7 cellular contexts compared by ENCODE assay signal in the genomic region with DNA sequence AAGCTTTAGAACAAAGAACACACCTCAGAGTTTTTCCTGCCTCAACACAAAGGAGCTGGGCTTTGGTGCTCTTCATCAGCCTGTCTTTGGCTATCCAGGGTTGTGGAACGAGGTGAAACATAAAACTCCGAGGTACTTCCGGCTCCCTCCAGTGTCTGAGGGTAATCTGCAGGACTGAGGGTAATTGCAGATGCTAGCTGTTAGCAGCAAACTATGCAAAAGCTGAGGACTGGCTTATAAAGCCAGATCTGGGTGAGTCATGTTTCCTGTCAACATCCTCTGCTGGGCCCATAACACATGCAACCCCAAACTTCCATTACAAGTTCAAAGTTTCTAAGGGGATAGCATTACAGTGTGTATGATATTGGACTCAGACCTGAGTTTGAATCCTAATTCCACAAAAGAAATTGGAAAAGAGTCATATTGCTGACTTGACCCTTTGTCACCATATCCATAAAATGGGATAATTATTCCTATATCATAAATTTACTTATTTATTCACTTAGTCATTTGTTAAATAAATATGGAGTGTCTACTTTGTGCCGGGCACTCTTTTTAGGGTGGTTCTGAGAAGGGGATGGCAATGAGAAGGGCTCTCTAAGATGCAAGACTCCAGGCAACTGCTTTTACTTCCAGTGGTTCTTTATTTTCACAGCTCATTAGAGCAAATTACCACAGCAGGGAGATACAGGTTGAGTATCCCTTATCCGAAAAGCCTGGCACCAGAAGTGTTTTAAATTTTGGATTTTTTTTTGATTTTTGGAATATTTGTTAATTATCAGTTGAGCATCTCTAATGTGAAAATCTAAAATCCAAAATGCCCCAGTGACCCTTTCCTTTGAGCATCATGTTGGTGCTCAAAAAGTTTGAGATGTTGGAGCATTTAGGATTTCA. TPM values are rescaled to one million over a fixed set of nuclear protein-coding genes. Genes with fewer than 3 reads are reported as not detected.
DNase-seq lines count a peak whose midpoint lies in the region; ATAC-seq and TF ChIP-seq lines count a peak whose summit lies in the region.

No MANE protein-coding gene starts in this region.

- in situ Hi-C loops in HAP-1 (cut with MboI; ENCODE audit: low sequenced_read_pairs) = no loop called here

- H3K27me3 Mint-ChIP-seq in HFFc6 (ENCODE audit: insufficient read depth) = no peaks in the 10 kb centered on the region

- H3K27me3 ChIP-seq in neuronal stem cell (ENCODE audit: control insufficient read depth in 3 of 3, insufficient read depth in 3 of 3, low read depth in 1 of 3, low read length in 3 of 3) (peaks cover 0 to 7% (median 2%) of the 10 kb centered on the region in 3 experiments), HAP-1 (ENCODE audit: low read depth) (no peaks in the 10 kb centered on the region)

- H2BK120ac ChIP-seq in neuronal stem cell (ENCODE audit: low read depth, low read length) = no peak overlapping the region

- H3K79me1 ChIP-seq in neuronal stem cell (ENCODE audit: low read depth, low read length) = no peaks in the 10 kb centered on the region

- H3K9me3 Mint-ChIP-seq in HFFc6 = no peaks in the 10 kb centered on the region

- H3K9me3 ChIP-seq in neuronal stem cell (replicated peaks in 1 of 2; ENCODE audit: control insufficient read depth in 2 of 2, insufficient read depth in 1 of 2, low read depth in 1 of 2, low read length in 2 of 2) (no peaks in the 10 kb centered on the region), HAP-1 (no peaks in the 10 kb centered on the region)

- no peak overlapping the region for H3K4me2 ChIP-seq in neuronal stem cell (ENCODE audit: insufficient read depth, low read length, poor library complexity, severe bottlenecking)

- no peak overlapping the region for H3K9ac ChIP-seq in neuronal stem cell (ENCODE audit: low read depth, low read length, poor library complexity)

- DNase-seq in HFFc6 (peak; percentile 88), NCI-H460 (ENCODE audit: extremely low read depth, low read depth) (peak; percentile 89), activated T-cell treated with anti-CD3 and anti-CD28 coated beads for 1 hour (ENCODE audit: low read depth) (peak; percentile 48), neuronal stem cell (ENCODE audit: low spot score) (no peak), HAP-1 (ENCODE audit: low spot score in 2 of 2) (no peak)

- no peak overlapping the region for H3K27ac ChIP-seq in neuronal stem cell (replicated peaks; ENCODE audit: low read length)

- H3K23ac ChIP-seq in neuronal stem cell (ENCODE audit: low read depth, low read length, poor library complexity) = no peak overlapping the region

- H2AFZ ChIP-seq in neuronal stem cell (ENCODE audit: low read length) = peak overlapping the region; percentile 77

- H3K4me1 ChIP-seq in neuronal stem cell (ENCODE audit: control insufficient read depth in 2 of 2, insufficient read depth in 1 of 2, low read depth in 1 of 2, low read length in 2 of 2) (peaks cover 2 to 4% of the 10 kb centered on the region in 2 donors), HAP-1 (peaks cover 8% of the 10 kb centered on the region)

- H2BK15ac ChIP-seq in neuronal stem cell (ENCODE audit: low read length) = no peak overlapping the region

- no peak overlapping the region for H2BK5ac ChIP-seq in neuronal stem cell (ENCODE audit: low read length)

- H3K4me1 Mint-ChIP-seq in HFFc6 (ENCODE audit: low read depth) = peaks cover 40% of the 10 kb centered on the region

- H3K4me3 Mint-ChIP-seq in HFFc6 = peak overlapping the region; percentile 99

- TF ChIP-seq CTCF in HFFc6 (IDR thresholded peaks at IDR 0.05) = no peak

- H3K18ac ChIP-seq in neuronal stem cell (ENCODE audit: low read length) = no peak overlapping the region

- no peak overlapping the region for H3K4ac ChIP-seq in neuronal stem cell (ENCODE audit: low read length)

- no peak overlapping the region for H3K4me3 ChIP-seq in neuronal stem cell (ENCODE audit: low read length in 2 of 2)
- no peak overlapping the region for H3K4me3 ChIP-seq in HAP-1

- no peak overlapping the region for H2BK12ac ChIP-seq in neuronal stem cell (ENCODE audit: low read length)

- no peak overlapping the region for H2AK5ac ChIP-seq in neuronal stem cell (ENCODE audit: low read depth, low read length)

- H4K8ac ChIP-seq in neuronal stem cell (ENCODE audit: low read depth, low read length) = no peak overlapping the region

- no CpG with 5 or more reads among the region's 5 CpGs for WGBS in neuronal stem cell (ENCODE audit: extremely low coverage in 2 of 2, insufficient read length in 2 of 2, insufficient replicate concordance in 1 of 2), 2 donors

- no peaks in the 10 kb centered on the region for H3K36me3 Mint-ChIP-seq in HFFc6 (ENCODE audit: low read depth)

- H3K36me3 ChIP-seq in neuronal stem cell (replicated peaks in 1 of 2; ENCODE audit: control insufficient read depth in 2 of 2, insufficient read depth in 2 of 2, low read length in 2 of 2) (peaks cover 0 to 6% of the 10 kb centered on the region in 2 donors), HAP-1 (replicated peaks) (peaks cover 5% of the 10 kb centered on the region)

- peak overlapping the region; percentile 98 for H3K27ac Mint-ChIP-seq in HFFc6

- no peak overlapping the region for H3K14ac ChIP-seq in neuronal stem cell (ENCODE audit: low read length)

- peak; percentile 65 for ATAC-seq in esophagus mucosa

- no peak overlapping the region for H4K91ac ChIP-seq in neuronal stem cell (ENCODE audit: low read depth, low read length, poor library complexity)

- TF ChIP-seq POLR2A in GM15510 (IDR thresholded peaks at IDR 0.05; ENCODE audit: borderline replicate concordance, extremely low read depth, insufficient read length) = peak; percentile 89

RNA-seq across cellular contexts. Expression of a gene that starts 9.5 kb away (rescaled TPM):
- total RNA-seq in HFFc6 (2021; fragmentation: NEBNext Ultra II Directional; extraction: Animal tissue kit (Norgen Biotek cat#: 25700)) = 1 to 10 TPM; 7.2 to 8.7 (median 8.3) TPM
- total RNA-seq in NCI-H460 (2014; rRNA removed; shearing (Covaris generic)) = 8.1 and 10.0 TPM in 2 replicates
- 3.8 and 5.4 TPM in 2 replicates for polyA plus RNA-seq in NCI-H460 (2014; cell fraction: nucleus; rRNA removed)
- 17.9 TPM for total RNA-seq in esophagus mucosa
- 0.70 TPM for polyA plus RNA-seq in neuronal stem cell (2013, experiment 1 of 2)
- 0.46 TPM for polyA plus RNA-seq in neuronal stem cell (2013, experiment 2 of 2)

RNA-seq across cellular contexts. Expression of a gene that starts 15.5 kb away (rescaled TPM):
- total RNA-seq in HFFc6 (2021; fragmentation: NEBNext Ultra II Directional; extraction: Animal tissue kit (Norgen Biotek cat#: 25700)) = 1,000 to 10,000 TPM in 1 of 6 experiments, 100 to 1,000 TPM in 5; 811 to 1,058 (median 898) TPM
- 2,024 and 2,095 TPM in 2 replicates for total RNA-seq in NCI-H460 (2014; rRNA removed; shearing (Covaris generic))
- polyA plus RNA-seq in NCI-H460 (2014; cell fraction: nucleus; rRNA removed) = 1,585 and 1,635 TPM in 2 replicates
- 469 TPM for total RNA-seq in esophagus mucosa
- 81.4 TPM for polyA plus RNA-seq in neuronal stem cell (2013, experiment 1 of 2)
- 82.3 TPM for polyA plus RNA-seq in neuronal stem cell (2013, experiment 2 of 2)

RNA-seq across cellular contexts. Expression of a gene that starts 15.7 kb away (rescaled TPM):
- under 1 TPM in 3 of 6 experiments, not detected in 3; 0.10 to 0.18 (median 0.10) TPM for total RNA-seq in HFFc6 (2021; fragmentation: NEBNext Ultra II Directional; extraction: Animal tissue kit (Norgen Biotek cat#: 25700))
- 0.15 TPM in 1 of 2 replicates, not detected in the other for total RNA-seq in NCI-H460 (2014; rRNA removed; shearing (Covaris generic))
- polyA plus RNA-seq in NCI-H460 (2014; cell fraction: nucleus; rRNA removed) = 1.6 TPM in 1 of 2 replicates, not detected in the other
- 1.2 TPM for total RNA-seq in esophagus mucosa
- 0.49 TPM for polyA plus RNA-seq in neuronal stem cell (2013, experiment 1 of 2)
- 0.53 TPM for polyA plus RNA-seq in neuronal stem cell (2013, experiment 2 of 2)

Comparison
In these comparisons a context has a peak if more than half of its experiments do, and no peak if none do; other contexts are left out.
1. DNase-seq: peak in HFFc6 (single experiment), NCI-H460 (single experiment) and activated T-cell treated with anti-CD3 and anti-CD28 coated beads for 1 hour (single experiment); none in neuronal stem cell (single experiment) and HAP-1 (0 of 2).